Comparison of ENCODE assay signal across 8 cellular contexts in the genomic region with DNA sequence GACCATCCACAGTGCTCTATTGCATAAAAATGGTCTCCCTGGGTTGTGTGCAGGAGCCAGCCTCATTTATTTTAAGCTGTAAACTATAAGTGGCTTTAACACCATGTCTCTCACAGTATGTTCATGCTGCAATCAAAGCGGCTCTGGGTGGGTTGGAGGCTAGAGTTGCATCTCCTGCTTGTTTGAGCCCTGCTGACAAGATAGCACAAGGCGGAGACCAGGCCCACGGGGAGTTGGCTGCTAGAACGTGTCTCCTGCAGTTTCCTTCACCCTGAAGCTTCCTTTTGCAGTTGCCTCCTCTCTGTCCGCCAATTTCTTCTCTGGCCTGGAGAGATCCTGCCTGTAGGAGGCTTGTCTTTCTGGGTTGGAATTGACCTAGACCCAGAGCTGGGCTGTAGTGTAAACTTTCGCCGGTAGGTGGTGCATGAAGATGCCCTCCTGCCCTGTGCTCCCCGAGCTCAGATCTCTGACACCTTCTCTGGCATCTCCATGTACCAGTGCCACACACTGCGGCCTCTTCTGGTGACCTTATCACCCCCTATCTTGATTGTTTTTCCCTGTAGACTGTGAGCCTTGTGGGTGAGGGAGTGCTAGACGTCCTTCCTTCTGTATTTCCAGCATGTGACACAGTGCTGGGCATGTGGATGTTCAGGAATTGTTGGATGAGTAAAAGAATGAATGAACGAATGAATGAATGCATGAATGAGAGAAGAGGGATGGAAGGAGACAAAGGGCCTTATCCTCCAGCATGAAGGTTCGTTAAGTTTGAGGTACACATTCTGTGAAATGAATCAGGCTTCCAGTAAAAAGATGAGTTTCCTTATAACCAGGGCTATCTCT. TPM values are rescaled to one million over a fixed set of nuclear protein-coding genes. Genes with fewer than 3 reads are reported as not detected.
DNase-seq lines count a peak whose midpoint lies in the region; ATAC-seq and TF ChIP-seq lines count a peak whose summit lies in the region.

No MANE protein-coding gene starts in this region.

- intact Hi-C loops in posterior vena cava (cut with DNase I), result loop anchor here in 1 of 2 donors (5.0 kb wide), 1 partner anchor 101 kb away; no protein-coding TSS in a partner anchor
- intact Hi-C loops in vagina (cut with DNase I), result no loop called here

- peak; percentile 93 for ATAC-seq in RWPE2 (ENCODE audit: low read depth)

- peak; percentile 63 for TF ChIP-seq CTCF in GM20000 (IDR thresholded peaks at IDR 0.05; ENCODE audit: extremely low read depth, missing control alignments)
- TF ChIP-seq CTCF in RWPE2 (IDR thresholded peaks at IDR 0.05; ENCODE audit: poor library complexity, severe bottlenecking), result peak; percentile 95
- peak; percentile 67 to 81 (median 74) for TF ChIP-seq CTCF in vagina (IDR thresholded peaks at IDR 0.05)

- H3K27me3 ChIP-seq in RWPE2 (ENCODE audit: insufficient read depth, poor library complexity, severe bottlenecking) (no peaks in the 10 kb centered on the region), vagina (no peaks in the 10 kb centered on the region)

- no peaks in the 10 kb centered on the region for H3K36me3 ChIP-seq in RWPE2 (ENCODE audit: low read depth)
- H3K36me3 ChIP-seq in vagina, result no peaks in the 10 kb centered on the region

- H3K4me3 ChIP-seq in RWPE2 (ENCODE audit: severe bottlenecking) (no peak overlapping the region), vagina (no peak overlapping the region)

- DNase-seq in DMS 273 treated with DMSO at 0.1 percent for 48 hours (lab: John Stamatoyannopoulos, UW) (peak; percentile 3), GM20000 (ENCODE audit: low spot score) (peak; percentile 82), HS-5 (ENCODE audit: low read depth) (peak; percentile 26), RWPE2 (ENCODE audit: low spot score) (peak; percentile 68), glomerular visceral epithelial cell (ENCODE audit: extremely low spot score) (peak; percentile 83), posterior vena cava (ENCODE audit: low spot score) (peak; percentile 86), vagina (ENCODE audit: extremely low spot score in 2 of 2) (no peak)
- DNase-seq in activated naive CD4-positive, alpha-beta T cell (lab: John Stamatoyannopoulos, UW), result peak; percentile 38 to 65 (median 56)

- H3K27ac ChIP-seq in RWPE2 (ENCODE audit: poor library complexity, severe bottlenecking) (no peak overlapping the region), vagina (no peak overlapping the region)

- H3K4me1 ChIP-seq in RWPE2 (ENCODE audit: insufficient read depth, poor library complexity, severe bottlenecking) (no peaks in the 10 kb centered on the region), vagina (no peaks in the 10 kb centered on the region)

- no peak for TF ChIP-seq POLR2A in vagina (IDR thresholded peaks at IDR 0.05)

- no peaks in the 10 kb centered on the region for H3K9me3 ChIP-seq in RWPE2 (ENCODE audit: severe bottlenecking)
- H3K9me3 ChIP-seq in vagina, result no peaks in the 10 kb centered on the region

RNA-seq across cellular contexts. Expression of gene OTUB2, which starts 10.4 kb away (rescaled TPM):
- 1 to 10 TPM in 1 of 2 donors, under 1 TPM in 1; 0.37 to 1.2 TPM for total RNA-seq in posterior vena cava
- 1.7 TPM for total RNA-seq in vagina

RNA-seq across cellular contexts. Expression of gene CCDC197, which starts 39.4 kb away (rescaled TPM):
- total RNA-seq in posterior vena cava, result not detected
- total RNA-seq in vagina, result not detected

RNA-seq across cellular contexts. Expression of gene DDX24, which starts 44.5 kb away (rescaled TPM):
- total RNA-seq in posterior vena cava (100 to 1,000 TPM; 166 to 175 TPM), vagina (109 TPM)

RNA-seq across cellular contexts. Expression of gene IFI27L1, which starts 44.6 kb away (rescaled TPM):
- 10 to 100 TPM; 11.2 to 21.7 TPM for total RNA-seq in posterior vena cava
- 18.9 TPM for total RNA-seq in vagina

Comparison
In these comparisons a context has a peak if more than half of its experiments do, and no peak if none do; other contexts are left out.
1. DNase-seq: peak in DMS 273 treated with DMSO at 0.1 percent for 48 hours (single experiment), GM20000 (single experiment), HS-5 (single experiment), RWPE2 (single experiment), activated naive CD4-positive, alpha-beta T cell (4 of 4), glomerular visceral epithelial cell (single experiment) and posterior vena cava (single experiment); none in vagina (0 of 2).
2. Peak in every context shown above with its lines, with median percentiles within 50 percentile points of each other: CTCF ChIP-seq.